Comparison of ENCODE assay signal across 9 cellular contexts in genomic region chr2:42045956-42046748, GRCh38. TPM values are rescaled to one million over a fixed set of nuclear protein-coding genes. Genes with fewer than 3 reads are reported as not detected.
DNase-seq lines count a peak whose midpoint lies in the region; ATAC-seq and TF ChIP-seq lines count a peak whose summit lies in the region.
"Had no signal": no experiment of that assay in that cellular context is flagged by ENCODE, and none has a peak within 500 bp of the region (broad histone marks: within the 10 kb centered on the region; RNA-seq: fewer than 3 reads in every experiment).

No MANE protein-coding gene starts in this region.

- H3K27me3 ChIP-seq in dorsolateral prefrontal cortex: no peaks in the 10 kb centered on the region
- H3K27me3 ChIP-seq in osteoblast (ENCODE audit: insufficient read depth, low read length): peaks cover 14% of the 10 kb centered on the region

- H3K9me3 ChIP-seq in osteoblast (ENCODE audit: low read depth, low read length): no peaks in the 10 kb centered on the region

- DNase-seq in COR-L47 (lab: John Stamatoyannopoulos, UW): peak; percentile 59
- peak; percentile 58 for DNase-seq in NCI-H2171 (lab: John Stamatoyannopoulos, UW)
- no peak for DNase-seq in dorsolateral prefrontal cortex
- DNase-seq in osteoblast (ENCODE audit: insufficient read length, low spot score, missing footprints): peak; percentile 73
- DNase-seq in NOMO-1 treated with dmso at 0.1 percent for 144 hours (lab: John Stamatoyannopoulos, UW; ENCODE audit: unreplicated experiment): no peak
- DNase-seq in activated CD4-positive, alpha-beta T cell treated with anti-CD3 and anti-CD28 coated beads for 48 hours: no peak
- no peak for DNase-seq in NCI-H1105 (lab: John Stamatoyannopoulos, UW)
- DNase-seq: activated CD4-positive, alpha-beta T cell treated with anti-CD3 and anti-CD28 coated beads, Interleukin-2, amount 50 U/mL, for 4 hours had no signal

- intact Hi-C loops in dorsolateral prefrontal cortex (cut with DNase I): loop anchor here in 1 of 2 donors (5.0 kb wide), 1 partner anchor 79 kb away; no protein-coding TSS in a partner anchor

- peak overlapping the region; percentile 22 for H2AFZ ChIP-seq in osteoblast (ENCODE audit: low read length)

- no peaks in the 10 kb centered on the region for H3K36me3 ChIP-seq in osteoblast (ENCODE audit: insufficient read depth, low read length)

- ATAC-seq in HG03175 (IDR thresholded peaks at IDR 0.05; ENCODE audit: unreplicated experiment): no peak

- no peak overlapping the region for H3K4me2 ChIP-seq in osteoblast (ENCODE audit: insufficient read depth, low read length)

- H3K4me1 ChIP-seq in osteoblast (ENCODE audit: insufficient read depth, low read length): peaks cover 17% of the 10 kb centered on the region

- peaks cover 6% of the 10 kb centered on the region for H3K79me2 ChIP-seq in osteoblast (ENCODE audit: insufficient read depth, low read length)

- TF ChIP-seq CTCF in dorsolateral prefrontal cortex (IDR thresholded peaks at IDR 0.05 in 54 of 56, conservative IDR thresholded peaks at IDR 0.05 in 2 of 56; ENCODE audit: low read depth in 1 of 56, partially characterized antibody in 56 of 56) (no peak), osteoblast (IDR thresholded peaks at IDR 0.05; ENCODE audit: extremely low read depth, low read depth, low read length) (no peak)

- peak overlapping the region in 5 of 59 donors; percentile 65 to 85 (median 78) for H3K4me3 ChIP-seq in dorsolateral prefrontal cortex
- no peak overlapping the region for H3K4me3 ChIP-seq in osteoblast (ENCODE audit: insufficient read depth, low read length)

- H3K27ac ChIP-seq in dorsolateral prefrontal cortex (peak overlapping the region in 54 of 59 donors; percentile 8 to 94 (median 80)), osteoblast (ENCODE audit: low read depth, low read length) (no peak overlapping the region)

- H4K20me1 ChIP-seq in osteoblast (ENCODE audit: insufficient read depth, low read length): peaks cover 3% of the 10 kb centered on the region

RNA-seq across cellular contexts. Expression of gene PKDCC, which starts 1.7 kb away (rescaled TPM):
- 10 to 100 TPM; 26.5 to 91.2 (median 49.3) TPM for total RNA-seq in dorsolateral prefrontal cortex
- total RNA-seq in osteoblast: 1.2 and 4.0 TPM in 2 replicates

Comparison
In these comparisons a context has a peak if more than half of its experiments do, and no peak if none do; other contexts are left out.
1. DNase-seq: peak in COR-L47 (single experiment), NCI-H2171 (single experiment) and osteoblast (single experiment); none in dorsolateral prefrontal cortex (0 of 10), NOMO-1 treated with dmso at 0.1 percent for 144 hours (single experiment), activated CD4-positive, alpha-beta T cell treated with anti-CD3 and anti-CD28 coated beads for 48 hours (single experiment) and NCI-H1105 (single experiment).